Comparison of ENCODE assay signal across 9 cellular contexts in genomic region chr3:17579289-17580031, GRCh38.
A peak's percentile ranks its signal among the peaks of the same experiment; 100 is the strongest.
DNase-seq lines count a peak whose midpoint lies in the region; ATAC-seq and TF ChIP-seq lines count a peak whose summit lies in the region.
"Had no signal": no experiment of that assay in that cellular context is flagged by ENCODE, and none has a peak within 500 bp of the region (broad histone marks: within the 10 kb centered on the region; RNA-seq: fewer than 3 reads in every experiment).

No MANE protein-coding gene starts in this region.

- no peaks in the 10 kb centered on the region for H3K9me2 ChIP-seq in SK-N-SH

- H3K36me3 Mint-ChIP-seq in naive thymus-derived CD4-positive, alpha-beta T cell: peaks cover 0 to 8% (median 3%) of the 10 kb centered on the region in 5 donors

- 73% methylated on average over 3 of the region's 3 CpGs for WGBS in SK-N-SH (ENCODE audit: low lambda C conversion rate)
- WGBS in lower leg skin, 2 donors: 69 to 77% methylated on average over 3 of the region's 3 CpGs

- CTCF ChIA-PET in SK-N-SH (lab: Yijun Ruan, JAX): no interaction called here
- CTCF ChIA-PET in naive thymus-derived CD4-positive, alpha-beta T cell (lab: Charles Lee): no interaction called here

- no peaks in the 10 kb centered on the region for H3K9me3 ChIP-seq in SK-N-SH
- H3K9me3 ChIP-seq in naive thymus-derived CD4-positive, alpha-beta T cell (ENCODE audit: control insufficient read depth in 2 of 3, low read length in 3 of 3): no peaks in the 10 kb centered on the region

- H3K4me3 Mint-ChIP-seq in naive thymus-derived CD4-positive, alpha-beta T cell: peak overlapping the region in 2 of 10 donors; percentile 2 to 10

- H3K4me3 ChIP-seq in SK-N-SH (ENCODE audit: low read depth in 2 of 2, low read length in 1 of 2) (no peak overlapping the region), lower leg skin (ENCODE audit: low read depth, poor library complexity, severe bottlenecking) (no peak overlapping the region)
- no peak overlapping the region for H3K4me3 ChIP-seq in naive thymus-derived CD4-positive, alpha-beta T cell (ENCODE audit: low read length)

- no peak for TF ChIP-seq RAD21 in SK-N-SH (IDR thresholded peaks at IDR 0.05; ENCODE audit: low read length)

- POLR2A ChIA-PET in SK-N-SH (lab: Yijun Ruan, JAX): no interaction called here
- POLR2A ChIA-PET in naive thymus-derived CD4-positive, alpha-beta T cell (lab: Charles Lee): no interaction called here

- peak overlapping the region in 1 of 2 experiments; percentile 97; a peak in 2 of 4 replicates for H3K27ac ChIP-seq in SK-N-SH (ENCODE audit: low read depth in 2 of 2, low read length in 1 of 2)
- no peak overlapping the region for H3K27ac ChIP-seq in naive thymus-derived CD4-positive, alpha-beta T cell (ENCODE audit: low read depth, low read length)
- H3K27ac ChIP-seq: 22Rv1 had no signal

- TF ChIP-seq POLR2A in lower leg skin (IDR thresholded peaks at IDR 0.05): no peak

- no peak overlapping the region for H3K4me2 ChIP-seq in SK-N-SH

- no peak overlapping the region for H3K27ac Mint-ChIP-seq in naive thymus-derived CD4-positive, alpha-beta T cell

- peaks cover 0 to 12% (median 4%) of the 10 kb centered on the region in 7 donors for H3K4me1 Mint-ChIP-seq in naive thymus-derived CD4-positive, alpha-beta T cell

- DNase-seq in SK-N-SH (no peak), NOMO-1 (lab: John Stamatoyannopoulos, UW; ENCODE audit: unreplicated experiment in 2 of 2) (peak; percentile 55 to 88), lower leg skin (ENCODE audit: low spot score in 2 of 2) (no peak), DMS 273 treated with DMSO at 0.1 percent for 48 hours (lab: John Stamatoyannopoulos, UW) (no peak)
- no peak for DNase-seq in naive thymus-derived CD4-positive, alpha-beta T cell
- no peak for DNase-seq in stimulated activated CD4-positive, alpha-beta T cell treated with anti-CD3 and anti-CD28 coated beads, Interleukin-4, amount 100 ng/mL, for 4 hours

- H3K27me3 Mint-ChIP-seq in naive thymus-derived CD4-positive, alpha-beta T cell: no peaks in the 10 kb centered on the region

- ATAC-seq in SK-N-SH treated with all-trans-retinoic acid at 6 μM for 48 hours (no peak; the same call in 2 of the 3 replicates), HG02970 (IDR thresholded peaks at IDR 0.05; ENCODE audit: low FRiP score, unreplicated experiment) (peak; percentile 90)
- ATAC-seq in naive thymus-derived CD4-positive, alpha-beta T cell: peak; percentile 53

- no peaks in the 10 kb centered on the region for H3K27me3 ChIP-seq in SK-N-SH (ENCODE audit: insufficient read depth)
- H3K27me3 ChIP-seq in naive thymus-derived CD4-positive, alpha-beta T cell (ENCODE audit: control insufficient read depth in 2 of 2, insufficient read depth in 2 of 2, low read length in 2 of 2): no peaks in the 10 kb centered on the region

- no peaks in the 10 kb centered on the region for H3F3A ChIP-seq in SK-N-SH (replicated peaks; ENCODE audit: insufficient read depth)

- no peak overlapping the region for H2AFZ ChIP-seq in SK-N-SH (ENCODE audit: low read depth)

- intact Hi-C loops in naive thymus-derived CD4-positive, alpha-beta T cell (cut with micrococcal nuclease): no loop called here
- intact Hi-C loops in lower leg skin (cut with DNase I; ENCODE audit: low total_unique reads): no loop called here

- TF ChIP-seq EP300 in SK-N-SH (IDR thresholded peaks at IDR 0.05; ENCODE audit: borderline replicate concordance in 1 of 2, low read depth in 1 of 2, low read length in 1 of 2): no peak

- H3K9ac ChIP-seq in SK-N-SH: no peak overlapping the region

- peaks cover 13% of the 10 kb centered on the region in 2 experiments; a peak in 2 of 4 replicates for H3K4me1 ChIP-seq in SK-N-SH (ENCODE audit: control insufficient read depth in 1 of 2, insufficient read depth in 2 of 2, low read depth in 1 of 2, low read length in 1 of 2)
- H3K4me1 ChIP-seq in naive thymus-derived CD4-positive, alpha-beta T cell (ENCODE audit: control insufficient read depth in 2 of 2, insufficient read depth in 2 of 2, low read length in 2 of 2): peaks cover 8 to 13% of the 10 kb centered on the region in 2 donors

- no peaks in the 10 kb centered on the region for H3K9me3 Mint-ChIP-seq in naive thymus-derived CD4-positive, alpha-beta T cell

- H4K20me1 ChIP-seq in SK-N-SH (ENCODE audit: insufficient read depth): no peaks in the 10 kb centered on the region

- TF ChIP-seq CTCF in SK-N-SH (IDR thresholded peaks at IDR 0.05) (no peak), lower leg skin (IDR thresholded peaks at IDR 0.05) (no peak)

- H3K36me3 ChIP-seq in SK-N-SH (replicated peaks in 1 of 2; ENCODE audit: control insufficient read depth in 1 of 2, insufficient read depth in 2 of 2, low read length in 1 of 2): peaks cover 0 to 3% of the 10 kb centered on the region in 2 experiments
- no peaks in the 10 kb centered on the region for H3K36me3 ChIP-seq in naive thymus-derived CD4-positive, alpha-beta T cell (ENCODE audit: control insufficient read depth in 2 of 3, insufficient read depth in 3 of 3, low read length in 3 of 3)

- H3K79me2 ChIP-seq in SK-N-SH (ENCODE audit: insufficient read depth): no peaks in the 10 kb centered on the region

TF ChIP-seq in SK-N-SH treated with all-trans-retinoic acid at 6 μM for 48 hours, 23 proteins besides CTCF, POLR2A, EP300 and RAD21:
- TF ChIP-seq ISL1 (CRISPR knock-in tag; IDR thresholded peaks at IDR 0.05): peak; percentile 55
- TF ChIP-seq ARNTL (CRISPR knock-in tag; IDR thresholded peaks at IDR 0.05; ENCODE audit: borderline replicate concordance, low read depth): no peak

TF ChIP-seq in SK-N-SH, 30 proteins besides CTCF, POLR2A, EP300 and RAD21:
- no peak for TF ChIP-seq FOXJ3 (CRISPR knock-in tag; IDR thresholded peaks at IDR 0.05)

Comparison
In these comparisons a context has a peak if more than half of its experiments do, and no peak if none do; other contexts are left out.
1. DNase-seq: peak in NOMO-1 (2 of 2); none in SK-N-SH (single experiment), naive thymus-derived CD4-positive, alpha-beta T cell (0 of 9), lower leg skin (0 of 2), DMS 273 treated with DMSO at 0.1 percent for 48 hours (single experiment) and stimulated activated CD4-positive, alpha-beta T cell treated with anti-CD3 and anti-CD28 coated beads, Interleukin-4, amount 100 ng/mL, for 4 hours (0 of 2).